12 cellular contexts compared by ENCODE assay signal in genomic region chr3:138078901-138079344, GRCh38. TPM values are rescaled to one million over a fixed set of nuclear protein-coding genes. Genes with fewer than 3 reads are reported as not detected.
DNase-seq lines count a peak whose midpoint lies in the region; TF ChIP-seq lines count a peak whose summit lies in the region.
"Had no signal": no experiment of that assay in that cellular context is flagged by ENCODE, and none has a peak within 500 bp of the region (broad histone marks: within the 10 kb centered on the region; RNA-seq: fewer than 3 reads in every experiment).

No MANE protein-coding gene starts in this region.

- CTCF ChIA-PET in A673 (lab: Charles Lee), result no interaction called here

- BruUV-seq in A673 (replicated peaks; lab: Mats Ljungman, UMichigan), result no TSS peak

- H3K9ac ChIP-seq in endodermal cell (ENCODE audit: extremely low read depth, low read length, poor library complexity, severe bottlenecking), result no peak overlapping the region

- H3K4me1 ChIP-seq in A673 (ENCODE audit: insufficient read depth, low read length, poor library complexity, severe bottlenecking), result no peaks in the 10 kb centered on the region
- peaks cover 6% of the 10 kb centered on the region for H3K4me1 ChIP-seq in endodermal cell (ENCODE audit: control insufficient read depth, insufficient read depth, low read length)
- H3K4me1 ChIP-seq: tibial nerve had no signal

- POLR2A ChIA-PET in A673 (lab: Charles Lee; ENCODE audit: low non-redundant PET), result no interaction called here

- DNase-seq in A673 (ENCODE audit: low spot score) (peak; percentile 19), GOT3 (lab: John Stamatoyannopoulos, UW) (peak; percentile 31), SK-MEL-5 (ENCODE audit: low read depth, low spot score) (peak; percentile 37), foreskin melanocyte (peak; percentile 19), GM19238 (ENCODE audit: insufficient read length, low spot score) (no peak), type B pancreatic cell (ENCODE audit: extremely low spot score, unreplicated experiment) (no peak), endodermal cell (no peak)
- DNase-seq in effector CD4-positive, alpha-beta T cell, result no peak
- DNase-seq: DND-41, small intestine had no signal

- H3K4me3 ChIP-seq in A673 (ENCODE audit: low read depth, low read length, poor library complexity, severe bottlenecking), result no peak overlapping the region
- no peak overlapping the region for H3K4me3 ChIP-seq in endodermal cell (ENCODE audit: low read length)
- H3K4me3 ChIP-seq: tibial nerve had no signal

- intact Hi-C loops in A673 (cut with micrococcal nuclease; ENCODE audit: unreplicated experiment), result no loop called here

- H3K27me3 ChIP-seq in A673 (replicated peaks; ENCODE audit: insufficient read depth, low read depth, low read length, poor library complexity) (no peaks in the 10 kb centered on the region), endodermal cell (ENCODE audit: control insufficient read depth, insufficient read depth, low read length, poor library complexity, severe bottlenecking) (no peaks in the 10 kb centered on the region)
- H3K27me3 ChIP-seq: tibial nerve had no signal

- H3K36me3 Mint-ChIP-seq in type B pancreatic cell, result peaks cover 19% of the 10 kb centered on the region
- peaks cover 76% of the 10 kb centered on the region for H3K36me3 Mint-ChIP-seq in endodermal cell (ENCODE audit: low read depth)

- in situ Hi-C loops in SK-MEL-5 (cut with HindIII; ENCODE audit: low pct_unique_long_range_greater_than_20kb, low sequenced_read_pairs), result no loop called here

- no peaks in the 10 kb centered on the region for H3K9me3 Mint-ChIP-seq in type B pancreatic cell
- H3K9me3 Mint-ChIP-seq in endodermal cell, result no peaks in the 10 kb centered on the region

- H3K27ac ChIP-seq in A673 (ENCODE audit: low read depth, low read length, poor library complexity, severe bottlenecking) (no peak overlapping the region), endodermal cell (ENCODE audit: low read depth, low read length) (no peak overlapping the region)
- H3K27ac ChIP-seq: tibial nerve had no signal

- no peak overlapping the region for H3K27ac Mint-ChIP-seq in type B pancreatic cell
- H3K27ac Mint-ChIP-seq in endodermal cell, result no peak overlapping the region

- H3K4me3 Mint-ChIP-seq in type B pancreatic cell (no peak overlapping the region), endodermal cell (no peak overlapping the region)

- TF ChIP-seq CTCF in A673 (conservative IDR thresholded peaks at IDR 0.05; ENCODE audit: low read depth, low read length) (no peak), type B pancreatic cell (conservative IDR thresholded peaks at IDR 0.05) (no peak), endodermal cell (conservative IDR thresholded peaks at IDR 0.05) (no peak)

- no peaks in the 10 kb centered on the region for H3K9me3 ChIP-seq in A673 (ENCODE audit: low read depth, low read length, poor library complexity, severe bottlenecking)
- no peaks in the 10 kb centered on the region for H3K9me3 ChIP-seq in endodermal cell (ENCODE audit: control insufficient read depth, low read length)

- H3K4me1 Mint-ChIP-seq in type B pancreatic cell (ENCODE audit: unreplicated experiment), result peaks cover 14% of the 10 kb centered on the region
- peaks cover 18% of the 10 kb centered on the region for H3K4me1 Mint-ChIP-seq in endodermal cell

- no peaks in the 10 kb centered on the region for H3K27me3 Mint-ChIP-seq in type B pancreatic cell
- no peaks in the 10 kb centered on the region for H3K27me3 Mint-ChIP-seq in endodermal cell (ENCODE audit: insufficient read depth)

- WGBS in endodermal cell (ENCODE audit: insufficient coverage in 1 of 2, insufficient read length in 1 of 2), 2 experiments, result 0% methylated on average over 1 of the region's 1 CpG; no CpG with 5 or more reads in 1 of the 2 experiments

- H3K36me3 ChIP-seq in A673 (ENCODE audit: insufficient read depth, low read length, poor library complexity, severe bottlenecking) (no peaks in the 10 kb centered on the region), endodermal cell (ENCODE audit: control insufficient read depth, insufficient read depth, low read length) (peaks cover 81% of the 10 kb centered on the region)

RNA-seq across cellular contexts. Expression of gene DZIP1L, which starts 36.5 kb away (rescaled TPM):
- total RNA-seq in A673 (2021) (3.8 and 8.1 TPM in 2 replicates), type B pancreatic cell (ENCODE audit: low replicate concordance) (3.2 and 17.8 TPM in 2 replicates), endodermal cell (10 to 100 TPM; 32.0 to 32.5 TPM)
- total RNA-seq in SK-MEL-5 (2014; rRNA removed; shearing (Covaris generic)), result 24.3 and 27.4 TPM in 2 replicates
- 23.1 and 25.2 TPM in 2 replicates for polyA plus RNA-seq in SK-MEL-5 (2015; cell fraction: cytosol; rRNA removed)
- 142 and 188 TPM in 2 replicates for polyA plus RNA-seq in SK-MEL-5 (2015; cell fraction: nucleus; rRNA removed)
- 11.8 TPM for polyA plus RNA-seq in endodermal cell (2013, experiment 1 of 2)
- polyA plus RNA-seq in endodermal cell (2013, experiment 2 of 2), result 14.0 TPM

RNA-seq across cellular contexts. Expression of gene A4GNT, which starts 53.3 kb away (rescaled TPM):
- not detected in 2 replicates for total RNA-seq in A673 (2021)
- not detected in 2 replicates for total RNA-seq in SK-MEL-5 (2014; rRNA removed; shearing (Covaris generic))
- not detected in 2 replicates for polyA plus RNA-seq in SK-MEL-5 (2015; cell fraction: cytosol; rRNA removed)
- not detected in 2 replicates for polyA plus RNA-seq in SK-MEL-5 (2015; cell fraction: nucleus; rRNA removed)
- 0.34 TPM in 1 of 2 replicates, not detected in the other for total RNA-seq in type B pancreatic cell (ENCODE audit: low replicate concordance)
- total RNA-seq in endodermal cell, result not detected
- polyA plus RNA-seq in endodermal cell (2013, experiment 1 of 2), result not detected
- polyA plus RNA-seq in endodermal cell (2013, experiment 2 of 2), result not detected
- total RNA-seq: left lobe of liver, tibial nerve had no signal
- polyA plus RNA-seq: small intestine had no signal

Comparison
In these comparisons a context has a peak if more than half of its experiments do, and no peak if none do; other contexts are left out.
1. DNase-seq: peak in A673 (single experiment), GOT3 (single experiment), SK-MEL-5 (single experiment) and foreskin melanocyte (single experiment); none in GM19238 (single experiment), type B pancreatic cell (single experiment), effector CD4-positive, alpha-beta T cell (single experiment) and endodermal cell (single experiment).